8 cellular contexts compared by ENCODE assay signal in the genomic region with DNA sequence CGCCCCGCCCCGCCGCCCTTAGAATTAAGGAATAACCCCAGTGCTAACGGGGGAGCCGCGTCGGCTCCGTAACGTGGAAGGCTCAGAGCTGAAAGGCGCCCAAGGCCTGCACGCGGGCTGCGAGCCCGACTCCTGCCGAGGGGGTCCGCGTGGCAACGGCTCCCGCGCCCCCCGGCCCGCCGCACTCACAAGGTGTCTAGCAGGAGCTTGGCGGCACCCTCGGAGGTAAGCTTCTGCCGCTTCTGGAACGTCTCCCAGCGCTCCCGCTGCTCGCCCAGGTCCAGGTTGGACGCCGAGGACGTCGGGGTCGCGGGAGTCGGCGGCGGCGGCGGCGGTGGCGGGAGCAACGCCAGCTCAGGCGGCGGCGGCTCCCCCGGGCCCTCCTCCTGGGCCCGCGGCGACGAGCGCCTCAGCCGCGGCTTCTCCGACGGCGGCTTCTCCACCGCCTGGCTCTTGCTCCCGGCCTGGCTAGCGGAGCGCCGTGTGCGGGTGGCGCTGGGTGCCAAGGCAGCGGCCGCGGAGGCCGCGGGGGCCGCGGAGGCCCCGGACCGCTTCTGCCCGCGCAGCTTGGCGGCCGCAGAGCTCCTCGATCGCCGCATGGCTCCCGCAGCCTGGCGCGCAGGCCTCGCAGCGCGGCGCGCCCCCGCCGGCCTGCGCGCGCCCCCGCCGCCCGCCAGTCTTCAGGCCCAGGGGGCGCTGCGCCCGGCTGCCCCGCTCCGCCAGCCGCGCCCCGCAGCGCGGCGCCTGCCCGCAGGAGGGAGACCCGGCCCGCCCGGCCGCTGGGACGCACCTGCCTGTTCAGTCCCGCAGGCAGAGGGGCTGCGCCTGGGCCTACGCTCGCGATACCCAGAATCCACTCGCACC. TPM values are rescaled to one million over a fixed set of nuclear protein-coding genes. Genes with fewer than 3 reads are reported as not detected.
DNase-seq lines count a peak whose midpoint lies in the region; ATAC-seq and TF ChIP-seq lines count a peak whose summit lies in the region.

A gene (minus strand): TSS at position 632 of the 864 bp plus-strand sequence. CDS start 33 bp downstream, at position 599.

- H3K4me1 ChIP-seq in mucosa of descending colon (ENCODE audit: low read depth) = peaks cover 9% of the 10 kb centered on the region

- peak within 1 kb of the TSS; percentile 87 to 88 for H3K4me3 Mint-ChIP-seq in effector memory CD8-positive, alpha-beta T cell

- H3K27ac Mint-ChIP-seq in effector memory CD8-positive, alpha-beta T cell = peak within 1 kb of the TSS; percentile 62

- H3K36me3 ChIP-seq in mucosa of descending colon (ENCODE audit: low read depth) = no peaks in the 10 kb centered on the region

- CTCF ChIA-PET in activated CD8-positive, alpha-beta memory T cell treated with anti-CD3 and anti-CD28 coated beads for 36 hours (lab: Charles Lee) = interaction anchor here (0.8 to 4.1 kb wide), 6 partner anchors 11 to 231 kb away, joined by 3 to 21 read pairs (median 5); a partner anchor contains a TSS

- intact Hi-C loops in mucosa of descending colon (cut with DNase I, micrococcal nuclease) = no loop called here

- no peaks in the 10 kb centered on the region for H3K9me3 ChIP-seq in mucosa of descending colon

- H3K36me3 Mint-ChIP-seq in effector memory CD8-positive, alpha-beta T cell (ENCODE audit: insufficient read depth) = peaks cover 20% of the 10 kb centered on the region

- POLR2A ChIA-PET in activated CD8-positive, alpha-beta memory T cell treated with anti-CD3 and anti-CD28 coated beads for 36 hours (lab: Charles Lee) = interaction anchor here (0.7 to 2.1 kb wide), 9 partner anchors 9 to 183 kb away, joined by 3 to 14 read pairs (median 4); a partner anchor contains a TSS

- H3K4me3 ChIP-seq in mucosa of descending colon = peak within 1 kb of the TSS; percentile 67

- peaks cover 0 to 1% of the 10 kb centered on the region in 2 donors for H3K27me3 Mint-ChIP-seq in effector memory CD8-positive, alpha-beta T cell

- H3K9me3 Mint-ChIP-seq in effector memory CD8-positive, alpha-beta T cell = no peaks in the 10 kb centered on the region

- ATAC-seq in HG02885 (IDR thresholded peaks at IDR 0.05; ENCODE audit: poor library complexity, unreplicated experiment) (peak; percentile 77), mucosa of descending colon (peak; percentile 90)
- ATAC-seq in effector memory CD8-positive, alpha-beta T cell (replicated peaks) = peak; percentile 84

- H3K4me1 Mint-ChIP-seq in effector memory CD8-positive, alpha-beta T cell (ENCODE audit: low read depth in 2 of 2) = peaks cover 10 to 13% of the 10 kb centered on the region in 2 donors

- TF ChIP-seq CTCF in mucosa of descending colon (IDR thresholded peaks at IDR 0.05) = no peak

- peak; percentile 71 for DNase-seq in NCI-H1436 (lab: John Stamatoyannopoulos, UW)
- no peak for DNase-seq in NCI-H1436 treated with DMSO at 0.1 percent for 48 hours (lab: John Stamatoyannopoulos, UW)
- peak; percentile 90 for DNase-seq in NCI-H748 (lab: John Stamatoyannopoulos, UW; ENCODE audit: unreplicated experiment)
- DNase-seq in effector memory CD8-positive, alpha-beta T cell = peak; percentile 49 to 60 (median 53)
- peak; percentile 70 to 80 (median 73) for DNase-seq in mucosa of descending colon
- peak; percentile 37 for DNase-seq in stimulated activated CD8-positive, alpha-beta memory T cell treated with anti-CD3 and anti-CD28 coated beads, Interleukin-4, amount 100 ng/mL, for 4 hours (ENCODE audit: low read depth in 2 of 2, low spot score in 1 of 2)

RNA-seq across cellular contexts. Expression of the gene that starts here (rescaled TPM):
- 10 to 100 TPM; 77.3 to 81.8 TPM for total RNA-seq in activated CD8-positive, alpha-beta memory T cell treated with anti-CD3 and anti-CD28 coated beads for 36 hours
- total RNA-seq in mucosa of descending colon = 10 to 100 TPM; 26.9 to 91.5 (median 50.1) TPM
